In the genomic region with DNA sequence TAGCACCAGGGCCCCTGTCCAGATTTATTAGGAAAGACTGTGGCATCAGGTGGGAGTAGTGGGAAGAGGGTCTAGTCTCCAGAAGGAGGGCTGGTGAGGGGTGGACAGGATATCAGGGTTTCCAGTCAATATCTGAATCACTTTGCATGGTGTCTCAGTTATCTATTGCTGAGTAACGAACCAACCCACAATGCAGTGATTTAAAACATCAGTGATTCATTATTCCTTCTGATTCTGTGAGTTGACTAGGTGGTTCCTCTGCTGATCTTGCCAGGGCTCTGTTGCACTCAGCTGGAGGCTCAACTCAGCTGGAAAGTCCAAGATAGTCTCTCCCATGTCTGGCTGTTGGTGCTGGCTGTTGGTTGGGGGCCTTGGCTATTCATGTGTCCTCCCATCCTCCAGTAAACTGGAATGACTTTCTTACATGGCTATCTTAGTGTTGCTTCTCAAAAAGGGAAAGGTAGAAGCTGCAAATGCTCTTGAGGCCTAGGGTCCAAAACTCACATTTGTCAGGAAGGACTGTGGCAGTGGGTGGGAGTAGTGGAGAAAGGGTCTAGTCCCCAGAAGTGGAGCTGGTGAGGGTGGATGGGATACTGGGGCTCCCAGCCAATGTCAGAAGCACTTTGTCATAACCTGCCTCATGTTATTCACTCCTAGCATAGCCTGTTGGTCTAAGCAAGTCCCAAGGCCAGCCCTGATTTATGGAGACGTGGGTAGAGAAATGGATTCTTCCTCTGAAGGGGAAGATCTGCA, we compare ENCODE assay signal across 24 cellular contexts. TPM values are rescaled to one million over a fixed set of nuclear protein-coding genes. Genes with fewer than 3 reads are reported as not detected.
"Had no signal": no experiment of that assay in that cellular context is flagged by ENCODE, and none has a peak within 500 bp of the region (broad histone marks: within the 10 kb centered on the region; RNA-seq: fewer than 3 reads in every experiment).

No MANE protein-coding gene starts in this region.

- H3K4me1 Mint-ChIP-seq: activated naive CD4-positive, alpha-beta T cell treated with anti-CD3 and anti-CD28 coated beads, Interleukin-2, amount 10 ng/mL, durations not matched to agents 7 days and 5 days had no signal

- H3K36me3 ChIP-seq: brain microvascular endothelial cell, Peyer's patch, SJCRH30 had no signal

- H3K27ac Mint-ChIP-seq: activated CD8-positive, alpha-beta memory T cell treated with anti-CD3 and anti-CD28 coated beads, Interleukin-2, amount 10 ng/mL, durations not matched to agents 7 days and 5 days; activated naive CD4-positive, alpha-beta T cell treated with anti-CD3 and anti-CD28 coated beads, Interleukin-2, amount 10 ng/mL, durations not matched to agents 7 days and 5 days; activated naive CD8-positive, alpha-beta T cell treated with anti-CD3 and anti-CD28 coated beads for 36 hours; activated T-helper 2 cell treated with anti-CD3 and anti-CD28 coated beads, Interferon-gamma antibody, Interleukin-2, Interleukin-4, amounts not matched to agents 10 μg/mL and 5 μg/mL and 100 μg/mL, durations not matched to agents 14 hours and 24 hours and 36 hours; WTC11 had no signal

- H3K4me3 Mint-ChIP-seq: activated CD8-positive, alpha-beta memory T cell treated with anti-CD3 and anti-CD28 coated beads, Interleukin-2, amount 10 ng/mL, durations not matched to agents 7 days and 5 days; activated naive CD4-positive, alpha-beta T cell treated with anti-CD3 and anti-CD28 coated beads, Interleukin-2, amount 10 ng/mL, durations not matched to agents 7 days and 5 days; activated naive CD8-positive, alpha-beta T cell treated with anti-CD3 and anti-CD28 coated beads for 36 hours; activated T-cell treated with anti-CD3 and anti-CD28 coated beads, Interleukin-2, amount 50 U/mL, for 4 hours; WTC11 had no signal

- H3K4me2 ChIP-seq: SK-N-SH had no signal

- H3K4me1 ChIP-seq: Peyer's patch, SJCRH30 had no signal

- H3K9me3 Mint-ChIP-seq: activated naive CD4-positive, alpha-beta T cell treated with anti-CD3 and anti-CD28 coated beads, Interleukin-2, amount 10 ng/mL, durations not matched to agents 7 days and 5 days; activated naive CD8-positive, alpha-beta T cell treated with anti-CD3 and anti-CD28 coated beads for 36 hours; activated T-cell treated with anti-CD3 and anti-CD28 coated beads, Interleukin-2, amount 50 U/mL, for 4 hours; activated T-helper 2 cell treated with anti-CD3 and anti-CD28 coated beads, Interferon-gamma antibody, Interleukin-2, Interleukin-4, amounts not matched to agents 10 μg/mL and 5 μg/mL and 100 μg/mL, durations not matched to agents 14 hours and 24 hours and 36 hours; WTC11 had no signal

- DNase-seq: activated CD4-positive, alpha-beta T cell treated with anti-CD3 and anti-CD28 coated beads, Interleukin-2, amount 50 U/mL, for 48 hours; activated CD8-positive, alpha-beta memory T cell treated with anti-CD3 and anti-CD28 coated beads, Interleukin-2, amount 10 ng/mL, durations not matched to agents 7 days and 5 days; activated gamma-delta T cell treated with Interleukin-2 at 50 U/mL for 16 hours; activated naive CD4-positive, alpha-beta T cell treated with anti-CD3 and anti-CD28 coated beads, Interleukin-2, amount 10 ng/mL, durations not matched to agents 7 days and 5 days; activated naive CD8-positive, alpha-beta T cell treated with anti-CD3 and anti-CD28 coated beads for 36 hours; activated T-cell treated with anti-CD3 and anti-CD28 coated beads, Interleukin-2, amount 50 U/mL, for 4 hours; brain microvascular endothelial cell; caudate nucleus; Karpas-422; NCI-H1105 treated with DMSO at 0.1 percent for 48 hours; NCI-H1436 treated with DMSO at 0.1 percent for 48 hours; NCI-H187; NCI-H2081; NCI-H510A treated with DMSO at 0.1 percent for 48 hours; Peyer's patch; Right ventricle myocardium superior; SJCRH30; SK-N-SH; SW 1271 had no signal

- H3K27me3 ChIP-seq: Peyer's patch, SJCRH30 had no signal

- H3K9ac ChIP-seq: SK-N-SH had no signal

- H3K4me3 ChIP-seq: Peyer's patch, SJCRH30 had no signal

- H3K27me3 Mint-ChIP-seq: activated naive CD8-positive, alpha-beta T cell treated with anti-CD3 and anti-CD28 coated beads for 36 hours had no signal

- H3K9me3 ChIP-seq: Peyer's patch, SJCRH30, SK-N-SH had no signal

- H3K36me3 Mint-ChIP-seq: activated CD8-positive, alpha-beta memory T cell treated with anti-CD3 and anti-CD28 coated beads, Interleukin-2, amount 10 ng/mL, durations not matched to agents 7 days and 5 days; activated naive CD4-positive, alpha-beta T cell treated with anti-CD3 and anti-CD28 coated beads, Interleukin-2, amount 10 ng/mL, durations not matched to agents 7 days and 5 days; activated naive CD8-positive, alpha-beta T cell treated with anti-CD3 and anti-CD28 coated beads for 36 hours; WTC11 had no signal

- H3K9me2 ChIP-seq: SK-N-SH had no signal

- H3K27ac ChIP-seq: brain microvascular endothelial cell, Peyer's patch, RWPE1, SJCRH30 had no signal

RNA-seq across cellular contexts. Expression of gene IL1F10, which starts 13.9 kb away (rescaled TPM):
- total RNA-seq: activated CD8-positive, alpha-beta memory T cell treated with anti-CD3 and anti-CD28 coated beads, Interleukin-2, amount 10 ng/mL, durations not matched to agents 7 days and 5 days; activated naive CD8-positive, alpha-beta T cell treated with anti-CD3 and anti-CD28 coated beads for 36 hours; activated T-cell treated with anti-CD3 and anti-CD28 coated beads, Interleukin-2, amount 50 U/mL, for 4 hours; activated T-helper 2 cell treated with anti-CD3 and anti-CD28 coated beads, Interferon-gamma antibody, Interleukin-2, Interleukin-4, amounts not matched to agents 10 μg/mL and 5 μg/mL and 100 μg/mL, durations not matched to agents 14 hours and 24 hours and 36 hours; Peyer's patch; Right ventricle myocardium superior; SJCRH30; T-helper 1 cell treated with Interleukin-12 subunit alpha and Interleukin-12 subunit beta and Interleukin-4 antibody, amounts not matched to agents 30 ng/mL and 1 ng/mL, for 36 hours; WTC11 had no signal
- polyA plus RNA-seq: adipose tissue, SK-N-SH had no signal

RNA-seq across cellular contexts. Expression of gene IL36RN, which starts 22.6 kb away (rescaled TPM):
- total RNA-seq: activated CD8-positive, alpha-beta memory T cell treated with anti-CD3 and anti-CD28 coated beads, Interleukin-2, amount 10 ng/mL, durations not matched to agents 7 days and 5 days; activated naive CD8-positive, alpha-beta T cell treated with anti-CD3 and anti-CD28 coated beads for 36 hours; activated T-helper 2 cell treated with anti-CD3 and anti-CD28 coated beads, Interferon-gamma antibody, Interleukin-2, Interleukin-4, amounts not matched to agents 10 μg/mL and 5 μg/mL and 100 μg/mL, durations not matched to agents 14 hours and 24 hours and 36 hours; Peyer's patch; Right ventricle myocardium superior; SJCRH30; T-helper 1 cell treated with Interleukin-12 subunit alpha and Interleukin-12 subunit beta and Interleukin-4 antibody, amounts not matched to agents 30 ng/mL and 1 ng/mL, for 36 hours; WTC11 had no signal
- polyA plus RNA-seq: SK-N-SH had no signal

RNA-seq across cellular contexts. Expression of gene IL36B, which starts 29.0 kb away (rescaled TPM):
- total RNA-seq: activated CD8-positive, alpha-beta memory T cell treated with anti-CD3 and anti-CD28 coated beads, Interleukin-2, amount 10 ng/mL, durations not matched to agents 7 days and 5 days; activated naive CD8-positive, alpha-beta T cell treated with anti-CD3 and anti-CD28 coated beads for 36 hours; activated T-cell treated with anti-CD3 and anti-CD28 coated beads, Interleukin-2, amount 50 U/mL, for 4 hours; activated T-helper 2 cell treated with anti-CD3 and anti-CD28 coated beads, Interferon-gamma antibody, Interleukin-2, Interleukin-4, amounts not matched to agents 10 μg/mL and 5 μg/mL and 100 μg/mL, durations not matched to agents 14 hours and 24 hours and 36 hours; Peyer's patch; Right ventricle myocardium superior; SJCRH30; T-helper 1 cell treated with Interleukin-12 subunit alpha and Interleukin-12 subunit beta and Interleukin-4 antibody, amounts not matched to agents 30 ng/mL and 1 ng/mL, for 36 hours; WTC11 had no signal
- polyA plus RNA-seq: adipose tissue, SK-N-SH had no signal

RNA-seq across cellular contexts. Expression of gene IL1RN, which starts 45.8 kb away (rescaled TPM):
- total RNA-seq: SJCRH30, WTC11 had no signal
- polyA plus RNA-seq: SK-N-SH had no signal
